ENCODE assay signal across 22 cellular contexts in the genomic region with DNA sequence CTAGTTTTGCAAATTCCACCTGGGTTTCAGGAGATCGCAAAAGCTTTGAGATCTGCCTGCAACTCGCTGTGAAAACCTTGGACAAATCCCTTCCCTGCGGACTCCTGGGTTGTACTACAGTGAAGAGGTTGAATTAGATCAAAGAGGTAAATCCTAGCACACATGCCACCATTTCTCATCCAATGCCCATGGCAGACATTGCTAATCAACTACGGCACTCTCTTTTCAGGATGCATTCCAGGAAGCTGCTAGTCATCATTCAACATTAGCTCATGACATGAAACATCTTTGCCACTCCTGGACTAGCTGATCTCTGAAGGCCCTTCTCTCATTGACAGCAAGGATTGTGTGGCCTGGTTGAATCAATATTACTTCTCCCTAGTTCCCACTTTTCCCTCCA. TPM values are rescaled to one million over a fixed set of nuclear protein-coding genes. Genes with fewer than 3 reads are reported as not detected.
A peak's percentile ranks its signal among the peaks of the same experiment; 100 is the strongest.
DNase-seq lines count a peak whose midpoint lies in the region; ATAC-seq and TF ChIP-seq lines count a peak whose summit lies in the region.
"Had no signal": no experiment of that assay in that cellular context is flagged by ENCODE, and none has a peak within 500 bp of the region (broad histone marks: within the 10 kb centered on the region; RNA-seq: fewer than 3 reads in every experiment).

No MANE protein-coding gene starts in this region.

- H3K27me3 ChIP-seq in RWPE2 (ENCODE audit: insufficient read depth, poor library complexity, severe bottlenecking): no peaks in the 10 kb centered on the region
- no peaks in the 10 kb centered on the region for H3K27me3 ChIP-seq in CD8-positive, alpha-beta T cell (ENCODE audit: insufficient read depth, low read length)

- no peaks in the 10 kb centered on the region for H3K36me3 ChIP-seq in RWPE2 (ENCODE audit: low read depth)
- H3K36me3 ChIP-seq in CD8-positive, alpha-beta T cell (ENCODE audit: insufficient read depth, low read length): no peaks in the 10 kb centered on the region

- H3K27ac ChIP-seq in RWPE2 (ENCODE audit: poor library complexity, severe bottlenecking): peak overlapping the region; percentile 41
- H3K27ac ChIP-seq in CD8-positive, alpha-beta T cell (ENCODE audit: low read depth, low read length): no peak overlapping the region

- H3K4me3 Mint-ChIP-seq in nephron progenitor cell: no peak overlapping the region
- H3K4me3 Mint-ChIP-seq in CD8-positive, alpha-beta T cell: no peak overlapping the region
- no peak overlapping the region for H3K4me3 Mint-ChIP-seq in activated naive CD4-positive, alpha-beta T cell treated with anti-CD3 and anti-CD28 coated beads, Interleukin-2, amount 10 ng/mL, durations not matched to agents 7 days and 5 days

- peaks cover 10% of the 10 kb centered on the region for H3K4me1 ChIP-seq in RWPE2 (ENCODE audit: insufficient read depth, poor library complexity, severe bottlenecking)
- H3K4me1 ChIP-seq in CD8-positive, alpha-beta T cell (ENCODE audit: insufficient read depth, low read length): peaks cover 16% of the 10 kb centered on the region

- H3K4me3 ChIP-seq in RWPE2 (ENCODE audit: severe bottlenecking): no peak overlapping the region
- H3K4me3 ChIP-seq in epithelial cell of esophagus (ENCODE audit: low read length): no peak overlapping the region
- H3K4me3 ChIP-seq in CD8-positive, alpha-beta T cell (ENCODE audit: low read depth, low read length): no peak overlapping the region

- H3K36me3 Mint-ChIP-seq in nephron progenitor cell (ENCODE audit: low read depth): no peaks in the 10 kb centered on the region
- H3K36me3 Mint-ChIP-seq in CD8-positive, alpha-beta T cell: no peaks in the 10 kb centered on the region
- no peaks in the 10 kb centered on the region for H3K36me3 Mint-ChIP-seq in activated naive CD4-positive, alpha-beta T cell treated with anti-CD3 and anti-CD28 coated beads, Interleukin-2, amount 10 ng/mL, durations not matched to agents 7 days and 5 days

- H3K9me3 ChIP-seq in RWPE2 (ENCODE audit: severe bottlenecking): no peaks in the 10 kb centered on the region
- H3K9me3 ChIP-seq in CD8-positive, alpha-beta T cell (ENCODE audit: low read length): no peaks in the 10 kb centered on the region
- H3K9me3 ChIP-seq: SK-N-SH had no signal

- intact Hi-C loops in posterior vena cava (cut with DNase I): no loop called here
- intact Hi-C loops in CD8-positive, alpha-beta T cell (cut with DNase I, micrococcal nuclease): no loop called here

- DNase-seq in EH (ENCODE audit: low read depth) (peak; percentile 21), RWPE2 (ENCODE audit: low spot score) (no peak), epithelial cell of esophagus (ENCODE audit: low read depth) (peak; percentile 37), nephron progenitor cell (no peak), A172 (ENCODE audit: low spot score) (no peak), posterior vena cava (ENCODE audit: low spot score) (no peak)
- DNase-seq in CD8-positive, alpha-beta T cell: no peak
- DNase-seq in activated naive CD4-positive, alpha-beta T cell treated with anti-CD3 and anti-CD28 coated beads, Interleukin-2, amount 10 ng/mL, durations not matched to agents 7 days and 5 days: no peak
- DNase-seq: ACHN; C1 segment of cervical spinal cord; DMS 273 treated with DMSO at 0.1 percent for 48 hours; DND-41; HCEC 1CT; KBM-7; NCI-H1105 treated with DMSO at 0.1 percent for 48 hours; NCI-H1694; NCI-H2081 treated with DMSO at 0.1 percent for 48 hours; NCI-H510A; NCI-H748 treated with DMSO at 0.1 percent for 48 hours; NK-92 treated with Interleukin-12 subunit alpha and Interleukin-12 subunit beta, amount 100 ng/mL, for 24 hours; SHP77 treated with DMSO at 0.1 percent for 48 hours; SK-N-SH had no signal

- H3K9me3 Mint-ChIP-seq in nephron progenitor cell: peaks cover 3% of the 10 kb centered on the region
- no peaks in the 10 kb centered on the region for H3K9me3 Mint-ChIP-seq in CD8-positive, alpha-beta T cell
- H3K9me3 Mint-ChIP-seq in activated naive CD4-positive, alpha-beta T cell treated with anti-CD3 and anti-CD28 coated beads, Interleukin-2, amount 10 ng/mL, durations not matched to agents 7 days and 5 days: no peaks in the 10 kb centered on the region

- POLR2A ChIA-PET in CD8-positive, alpha-beta T cell (lab: Charles Lee): no interaction called here

- H3K27ac Mint-ChIP-seq in nephron progenitor cell: peak overlapping the region; percentile 6
- H3K27ac Mint-ChIP-seq in CD8-positive, alpha-beta T cell: no peak overlapping the region
- no peak overlapping the region for H3K27ac Mint-ChIP-seq in activated naive CD4-positive, alpha-beta T cell treated with anti-CD3 and anti-CD28 coated beads, Interleukin-2, amount 10 ng/mL, durations not matched to agents 7 days and 5 days

- TF ChIP-seq CTCF in RWPE2 (IDR thresholded peaks at IDR 0.05; ENCODE audit: poor library complexity, severe bottlenecking) (no peak), epithelial cell of esophagus (IDR thresholded peaks at IDR 0.05; ENCODE audit: insufficient read depth, low read depth, low read length, missing control alignments) (no peak), nephron progenitor cell (IDR thresholded peaks at IDR 0.05) (no peak)
- TF ChIP-seq CTCF in CD8-positive, alpha-beta T cell (IDR thresholded peaks at IDR 0.05): no peak

- CTCF ChIA-PET in CD8-positive, alpha-beta T cell (lab: Charles Lee): interaction anchor here (1.1 to 1.3 kb wide), 2 partner anchors 140 to 167 kb away, joined by 3 to 5 read pairs; no protein-coding TSS in a partner anchor
- CTCF ChIA-PET in activated naive CD4-positive, alpha-beta T cell treated with anti-CD3 and anti-CD28 coated beads, Interleukin-2, amount 10 ng/mL, durations not matched to agents 7 days and 5 days (lab: Charles Lee): interaction anchor here (1.2 kb wide), 1 partner anchor 47 kb away, joined by 3 read pairs; no protein-coding TSS in a partner anchor

- H3K4me1 Mint-ChIP-seq in nephron progenitor cell: peaks cover 32% of the 10 kb centered on the region
- H3K4me1 Mint-ChIP-seq in CD8-positive, alpha-beta T cell (ENCODE audit: low read depth): peaks cover 13% of the 10 kb centered on the region
- peaks cover 10% of the 10 kb centered on the region for H3K4me1 Mint-ChIP-seq in activated naive CD4-positive, alpha-beta T cell treated with anti-CD3 and anti-CD28 coated beads, Interleukin-2, amount 10 ng/mL, durations not matched to agents 7 days and 5 days

- peaks cover 19% of the 10 kb centered on the region for H3K27me3 Mint-ChIP-seq in nephron progenitor cell (ENCODE audit: low read depth, poor library complexity)
- peaks cover 5% of the 10 kb centered on the region for H3K27me3 Mint-ChIP-seq in CD8-positive, alpha-beta T cell (ENCODE audit: low read depth)
- H3K27me3 Mint-ChIP-seq in activated naive CD4-positive, alpha-beta T cell treated with anti-CD3 and anti-CD28 coated beads, Interleukin-2, amount 10 ng/mL, durations not matched to agents 7 days and 5 days: peaks cover 67% of the 10 kb centered on the region

- ATAC-seq in RWPE2 (ENCODE audit: low read depth): no peak
- no peak for ATAC-seq in CD8-positive, alpha-beta T cell

RNA-seq across cellular contexts. Expression of gene PCDH1, which starts 46.1 kb away (rescaled TPM):
- total RNA-seq in A172 (2014; rRNA removed; shearing (Covaris generic)): 7.2 and 7.4 TPM in 2 replicates
- total RNA-seq in posterior vena cava: 10 to 100 TPM; 30.2 to 36.7 TPM
- total RNA-seq in CD8-positive, alpha-beta T cell: under 1 TPM in 1 of 2 experiments, not detected in 1; 0.24 TPM

Comparison
In these comparisons a context has a peak if more than half of its experiments do, and no peak if none do; other contexts are left out.
1. DNase-seq: peak in EH (single experiment) and epithelial cell of esophagus (single experiment); none in RWPE2 (single experiment), nephron progenitor cell (single experiment), A172 (single experiment), posterior vena cava (single experiment), CD8-positive, alpha-beta T cell (0 of 7) and activated naive CD4-positive, alpha-beta T cell treated with anti-CD3 and anti-CD28 coated beads, Interleukin-2, amount 10 ng/mL, durations not matched to agents 7 days and 5 days (single experiment).